25 cellular contexts compared by ENCODE assay signal in the genomic region with DNA sequence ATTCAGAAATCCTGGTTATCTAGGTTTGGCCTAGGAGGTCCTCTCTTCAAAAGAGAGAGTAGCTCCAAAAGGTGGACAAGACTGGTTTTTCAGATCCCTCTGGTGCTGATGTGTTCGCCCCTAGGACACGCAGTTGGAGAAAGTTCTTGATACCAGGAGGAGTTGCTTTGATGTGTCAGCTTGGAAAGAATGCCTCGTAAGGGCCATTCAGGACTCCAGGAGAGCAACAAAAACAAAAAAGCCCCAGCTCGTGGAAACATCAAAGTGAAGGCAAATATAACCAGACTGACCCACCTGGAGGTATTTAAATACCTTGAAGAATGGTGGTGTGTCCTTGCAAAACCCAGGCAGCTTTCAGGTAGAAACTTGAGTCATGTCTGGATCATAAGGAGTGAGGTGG. TPM values are rescaled to one million over a fixed set of nuclear protein-coding genes. Genes with fewer than 3 reads are reported as not detected.
DNase-seq lines count a peak whose midpoint lies in the region; ATAC-seq and TF ChIP-seq lines count a peak whose summit lies in the region.
"Had no signal": no experiment of that assay in that cellular context is flagged by ENCODE, and none has a peak within 500 bp of the region (broad histone marks: within the 10 kb centered on the region; RNA-seq: fewer than 3 reads in every experiment).

No MANE protein-coding gene starts in this region.

- peak overlapping the region; percentile 69 for H3K4me3 Mint-ChIP-seq in Caco-2 (ENCODE audit: unreplicated experiment)
- H3K4me3 Mint-ChIP-seq: activated CD4-positive, alpha-beta memory T cell treated with anti-CD3 and anti-CD28 coated beads for 36 hours; activated naive CD8-positive, alpha-beta T cell; CD8-positive, alpha-beta T cell; GM23338 had no signal

- H3K4me1 Mint-ChIP-seq in Caco-2 (ENCODE audit: low read depth, unreplicated experiment): peaks cover 63% of the 10 kb centered on the region

- H3K4me3 ChIP-seq in Caco-2 (ENCODE audit: low read depth, low read length): no peak overlapping the region
- H3K4me3 ChIP-seq: GM23338, psoas muscle, SJSA1 had no signal

- ATAC-seq in foreskin keratinocyte: peak; percentile 67
- no peak for ATAC-seq in left colon
- ATAC-seq: CD8-positive, alpha-beta T cell; HepG2; psoas muscle had no signal

- H3K4me1 ChIP-seq in Caco-2 (peaks cover 51% of the 10 kb centered on the region), foreskin keratinocyte (no peaks in the 10 kb centered on the region)

- H3K36me3 ChIP-seq in Caco-2 (ENCODE audit: control insufficient read depth, insufficient read depth, low read length): no peaks in the 10 kb centered on the region
- H3K36me3 ChIP-seq: SJSA1 had no signal

- DNase-seq in Caco-2 (peak; percentile 89 to 94), NCI-H226 (peak; percentile 75), foreskin keratinocyte (peak; percentile 59 to 84), renal cortical epithelial cell (ENCODE audit: low read depth) (peak; percentile 52), NCI-H2227 treated with DMSO at 0.1 percent for 48 hours (lab: John Stamatoyannopoulos, UW) (no peak), HPDE6-E6E7 (ENCODE audit: extremely low spot score) (no peak), left colon (no peak), NCI-H187 treated with DMSO at 0.1 percent for 48 hours (lab: John Stamatoyannopoulos, UW) (no peak)
- DNase-seq: activated CD4-positive, alpha-beta memory T cell treated with anti-CD3 and anti-CD28 coated beads for 36 hours; activated effector memory CD4-positive, alpha-beta T cell treated with Interleukin-2 at 50 U/mL for 16 hours; activated T-cell treated with anti-CD3 and anti-CD28 coated beads for 4 hours; CD8-positive, alpha-beta T cell; DMS 273 treated with DMSO at 0.1 percent for 48 hours; glutamatergic neuron; NCI-H1092 treated with DMSO at 0.1 percent for 48 hours; NCI-H526; psoas muscle; stimulated activated naive CD4-positive, alpha-beta T cell; T-helper 1 cell had no signal

- TF ChIP-seq CTCF in Caco-2 (IDR thresholded peaks at IDR 0.05; ENCODE audit: insufficient read depth in 1 of 2, low read depth in 1 of 2, low read length in 1 of 2, severe bottlenecking in 1 of 2, unreplicated experiment in 1 of 2) (no peak), foreskin keratinocyte (conservative IDR thresholded peaks at IDR 0.05) (no peak)

- peak overlapping the region; percentile 97 for H3K27ac Mint-ChIP-seq in Caco-2 (ENCODE audit: unreplicated experiment)
- H3K27ac Mint-ChIP-seq: activated CD4-positive, alpha-beta memory T cell treated with anti-CD3 and anti-CD28 coated beads for 36 hours; activated naive CD8-positive, alpha-beta T cell; CD8-positive, alpha-beta T cell; GM23338 had no signal

- H3K9me3 Mint-ChIP-seq in Caco-2 (ENCODE audit: unreplicated experiment): no peaks in the 10 kb centered on the region
- H3K9me3 Mint-ChIP-seq: activated CD4-positive, alpha-beta memory T cell treated with anti-CD3 and anti-CD28 coated beads for 36 hours; CD8-positive, alpha-beta T cell; GM23338 had no signal

- intact Hi-C loops in Caco-2 (cut with micrococcal nuclease; ENCODE audit: unreplicated experiment): loop anchor here (1.0 to 5.0 kb wide), 4 partner anchors 11 to 328 kb away; a partner anchor contains a TSS
- intact Hi-C loops in left colon (cut with DNase I, micrococcal nuclease): no loop called here

- no peaks in the 10 kb centered on the region for H3K9me3 ChIP-seq in Caco-2
- H3K9me3 ChIP-seq: psoas muscle, SJSA1 had no signal

- no peaks in the 10 kb centered on the region for H3K27me3 Mint-ChIP-seq in Caco-2 (ENCODE audit: insufficient read depth, unreplicated experiment)
- H3K27me3 Mint-ChIP-seq: activated CD4-positive, alpha-beta memory T cell treated with anti-CD3 and anti-CD28 coated beads for 36 hours; activated naive CD8-positive, alpha-beta T cell had no signal

- H3K27ac ChIP-seq in foreskin keratinocyte: no peak overlapping the region
- H3K27ac ChIP-seq: HL-60, psoas muscle, SJSA1 had no signal

- peaks cover 9% of the 10 kb centered on the region for H3K36me3 Mint-ChIP-seq in Caco-2 (ENCODE audit: insufficient read depth, unreplicated experiment)
- H3K36me3 Mint-ChIP-seq: activated CD4-positive, alpha-beta memory T cell treated with anti-CD3 and anti-CD28 coated beads for 36 hours; activated naive CD8-positive, alpha-beta T cell; CD8-positive, alpha-beta T cell had no signal

- H3K27me3 ChIP-seq in Caco-2 (replicated peaks; ENCODE audit: control insufficient read depth, insufficient read depth, low read length) (no peaks in the 10 kb centered on the region), foreskin keratinocyte (peaks cover 11% of the 10 kb centered on the region)
- H3K27me3 ChIP-seq: SJSA1 had no signal

- POLR2A ChIA-PET in Caco-2 (lab: Charles Lee): interaction anchor here (0.6 to 2.1 kb wide), 10 partner anchors 8 to 330 kb away, joined by 4 to 41 read pairs (median 7); a partner anchor contains a TSS

- BruUV-seq in Caco-2 (replicated peaks; lab: Mats Ljungman, UMichigan): no TSS peak

- CTCF ChIA-PET in Caco-2 (lab: Charles Lee): interaction anchor here (0.6 to 3.2 kb wide), 7 partner anchors 10 to 493 kb away, joined by 3 to 27 read pairs (median 11); a partner anchor contains a TSS

RNA-seq across cellular contexts. Expression of a gene that starts 12.5 kb away (rescaled TPM):
- total RNA-seq in Caco-2 (2022) (126 and 159 TPM in 2 replicates), foreskin keratinocyte (0.46 and 1.5 TPM in 2 replicates), renal cortical epithelial cell (22.7 and 47.9 TPM in 2 replicates), left colon (10 to 100 TPM in 1 of 2 donors, 1 to 10 TPM in 1; 7.5 to 14.5 TPM)
- 0.26 and 0.82 TPM in 2 replicates for polyA plus RNA-seq in foreskin keratinocyte
- total RNA-seq: G401 had no signal

Comparison
In these comparisons a context has a peak if more than half of its experiments do, and no peak if none do; other contexts are left out.
1. DNase-seq: peak in Caco-2 (2 of 2), NCI-H226 (single experiment), foreskin keratinocyte (2 of 2) and renal cortical epithelial cell (single experiment); none in NCI-H2227 treated with DMSO at 0.1 percent for 48 hours (single experiment), HPDE6-E6E7 (single experiment), left colon (0 of 2) and NCI-H187 treated with DMSO at 0.1 percent for 48 hours (single experiment).